ENCODE assay signal across 8 cellular contexts in genomic region chr1:88985033-88985432, GRCh38. TPM values are rescaled to one million over a fixed set of nuclear protein-coding genes. Genes with fewer than 3 reads are reported as not detected.
DNase-seq lines count a peak whose midpoint lies in the region; ATAC-seq and TF ChIP-seq lines count a peak whose summit lies in the region.

No MANE protein-coding gene starts in this region.

- peaks cover 27 to 50% (median 45%) of the 10 kb centered on the region in 3 experiments for H3K36me3 Mint-ChIP-seq in H9 (ENCODE audit: insufficient read depth in 1 of 3, low read depth in 3 of 3)

- no peaks in the 10 kb centered on the region for H3K27me3 ChIP-seq in H9 (ENCODE audit: insufficient read depth, low read length)
- H3K27me3 ChIP-seq in duodenal mucosa (ENCODE audit: control insufficient read depth in 1 of 2, insufficient read depth in 2 of 2, low read length in 2 of 2): no peaks in the 10 kb centered on the region
- no peaks in the 10 kb centered on the region for H3K27me3 ChIP-seq in mucosa of rectum (ENCODE audit: control insufficient read depth in 2 of 2, insufficient read depth in 2 of 2, low read length in 2 of 2)

- H3K4me1 ChIP-seq in H9 (ENCODE audit: insufficient read depth, low read length): no peaks in the 10 kb centered on the region; the same call in 1 of the 2 replicates
- peaks cover 9% of the 10 kb centered on the region for H3K4me1 ChIP-seq in OCI-LY7 (ENCODE audit: insufficient read depth, low read length, poor library complexity, severe bottlenecking)
- H3K4me1 ChIP-seq in duodenal mucosa (ENCODE audit: control insufficient read depth in 1 of 2, insufficient read depth in 2 of 2, low read length in 2 of 2): peaks cover 14 to 21% of the 10 kb centered on the region in 2 donors
- peaks cover 12 to 13% of the 10 kb centered on the region in 2 donors for H3K4me1 ChIP-seq in mucosa of rectum (ENCODE audit: control insufficient read depth in 2 of 2, insufficient read depth in 2 of 2, low read length in 2 of 2)

- TF ChIP-seq CTCF in H9 (conservative IDR thresholded peaks at IDR 0.05) (no peak), OCI-LY7 (conservative IDR thresholded peaks at IDR 0.05; ENCODE audit: low read length) (no peak)

- H2AFZ ChIP-seq in H9 (ENCODE audit: low read length) (no peak overlapping the region), OCI-LY7 (ENCODE audit: low read length) (no peak overlapping the region)

- H2BK20ac ChIP-seq in H9 (ENCODE audit: low read depth, low read length, poor library complexity, severe bottlenecking): no peak overlapping the region

- no peak overlapping the region for H3K18ac ChIP-seq in H9 (ENCODE audit: insufficient read length, low read depth, low read length)

- H3K4me3 ChIP-seq in OCI-LY7 (ENCODE audit: low read depth, low read length, poor library complexity, severe bottlenecking) (no peak overlapping the region), duodenal mucosa (ENCODE audit: low read depth in 1 of 2, low read length in 2 of 2) (no peak overlapping the region), mucosa of rectum (ENCODE audit: low read length in 2 of 2) (no peak overlapping the region)

- no peak overlapping the region for H3K56ac ChIP-seq in H9 (ENCODE audit: insufficient read length, low read depth, low read length)

- no peak for DNase-seq in H9
- no peak for DNase-seq in OCI-LY7 (ENCODE audit: low spot score)
- DNase-seq in NCI-H526 (lab: John Stamatoyannopoulos, UW): no peak

- H3K4me2 ChIP-seq in H9 (ENCODE audit: insufficient read depth, insufficient read length, low read length): no peak overlapping the region
- peak overlapping the region; percentile 8; the same call in 1 of the 2 replicates for H3K4me2 ChIP-seq in OCI-LY7 (ENCODE audit: low read length)

- H3K9ac ChIP-seq in H9 (ENCODE audit: extremely low read depth, insufficient read length, low read length): no peak overlapping the region
- no peak overlapping the region for H3K9ac ChIP-seq in duodenal mucosa (ENCODE audit: low read depth in 1 of 2, low read length in 2 of 2)
- peak overlapping the region in 1 of 2 donors; percentile 10 for H3K9ac ChIP-seq in mucosa of rectum (ENCODE audit: low read depth in 1 of 2, low read length in 2 of 2)

- H3K9me2 ChIP-seq in OCI-LY7 (ENCODE audit: insufficient read depth, low read length): no peaks in the 10 kb centered on the region

- H2AK5ac ChIP-seq in H9 (ENCODE audit: insufficient read length, low read length): no peak overlapping the region

- H3K79me2 ChIP-seq in H9 (ENCODE audit: insufficient read depth, low read length): peaks cover 22% of the 10 kb centered on the region; the same call in 1 of the 2 replicates
- peaks cover 62% of the 10 kb centered on the region for H3K79me2 ChIP-seq in OCI-LY7 (ENCODE audit: insufficient read depth, low read depth, low read length)

- CTCF ChIA-PET in OCI-LY7 (lab: Charles Lee; ENCODE audit: unreplicated experiment): interaction anchor here (0.5 kb wide), 1 partner anchor 326 kb away, joined by 3 read pairs; no protein-coding TSS in a partner anchor

- H3K23me2 ChIP-seq in H9 (ENCODE audit: insufficient read length, low read depth, low read length, poor library complexity, severe bottlenecking): no peaks in the 10 kb centered on the region

- no peak overlapping the region for H2BK120ac ChIP-seq in H9 (ENCODE audit: low read depth, low read length, poor library complexity, severe bottlenecking)

- no TSS peak for BruUV-seq in OCI-LY7 (replicated peaks; lab: Mats Ljungman, UMichigan)

- H3T11ph ChIP-seq in H9 (ENCODE audit: low read length): no peak overlapping the region

- no peaks in the 10 kb centered on the region for H3K9me3 ChIP-seq in H9 (ENCODE audit: control insufficient read depth, low read depth, low read length)
- H3K9me3 ChIP-seq in OCI-LY7 (ENCODE audit: low read length): no peaks in the 10 kb centered on the region
- H3K9me3 ChIP-seq in duodenal mucosa (ENCODE audit: control insufficient read depth in 1 of 2, low read length in 2 of 2): no peaks in the 10 kb centered on the region
- H3K9me3 ChIP-seq in mucosa of rectum (ENCODE audit: control insufficient read depth in 2 of 2, low read length in 2 of 2): no peaks in the 10 kb centered on the region

- intact Hi-C loops in OCI-LY7 (cut with micrococcal nuclease; ENCODE audit: unreplicated experiment): no loop called here

- H3K27ac Mint-ChIP-seq in H9: no peak overlapping the region; a peak in 1 of 7 replicates

- H3K79me1 ChIP-seq in H9 (ENCODE audit: insufficient read depth, low read depth, low read length, poor library complexity, severe bottlenecking): peaks cover 16% of the 10 kb centered on the region

- no peak overlapping the region for H3K4me3 Mint-ChIP-seq in H9

- H3K9me3 Mint-ChIP-seq in H9: no peaks in the 10 kb centered on the region

- H3K14ac ChIP-seq in H9 (ENCODE audit: insufficient read depth, low read length): no peak overlapping the region

- no peaks in the 10 kb centered on the region for H3K27me3 Mint-ChIP-seq in H9 (ENCODE audit: low read depth)

- no peak overlapping the region for H2BK15ac ChIP-seq in H9 (ENCODE audit: low read depth, low read length)

- no peak overlapping the region for H4K5ac ChIP-seq in H9 (ENCODE audit: insufficient read length, low read depth, low read length)

- POLR2A ChIA-PET in OCI-LY7 (lab: Charles Lee): no interaction called here

- H3K27ac ChIP-seq in H9 (ENCODE audit: insufficient read length, low read depth, low read length) (peak overlapping the region; percentile 33), OCI-LY7 (ENCODE audit: low read depth, low read length, poor library complexity, severe bottlenecking) (no peak overlapping the region), duodenal mucosa (ENCODE audit: low read depth, low read length) (peak overlapping the region; percentile 0), mucosa of rectum (ENCODE audit: low read depth in 2 of 2, low read length in 2 of 2) (peak overlapping the region; percentile 38 to 45)

- H3K23ac ChIP-seq in H9 (ENCODE audit: insufficient read length, low read depth, low read length): no peak overlapping the region

- no peak overlapping the region for H4K91ac ChIP-seq in H9 (ENCODE audit: insufficient read length, low read depth, low read length)

- H3K4me1 Mint-ChIP-seq in H9: peaks cover 3 to 23% of the 10 kb centered on the region in 2 experiments

- no peak overlapping the region for H2BK5ac ChIP-seq in H9 (ENCODE audit: insufficient read length, low read length)

- H3K4ac ChIP-seq in H9 (ENCODE audit: low read depth, low read length): no peak overlapping the region

- WGBS in H9 (ENCODE audit: extremely low coverage, insufficient read length, low lambda C conversion rate): no CpG with 5 or more reads among the region's 1 CpG

- H3K36me3 ChIP-seq in OCI-LY7 (ENCODE audit: insufficient read depth, low read length): peaks cover 77% of the 10 kb centered on the region
- peaks cover 7 to 16% of the 10 kb centered on the region in 2 donors for H3K36me3 ChIP-seq in duodenal mucosa (ENCODE audit: control insufficient read depth in 1 of 2, insufficient read depth in 2 of 2, low read length in 2 of 2)
- peaks cover 6 to 12% of the 10 kb centered on the region in 2 donors for H3K36me3 ChIP-seq in mucosa of rectum (ENCODE audit: control insufficient read depth in 2 of 2, insufficient read depth in 2 of 2, low read length in 2 of 2)

- no peak overlapping the region for H2BK12ac ChIP-seq in H9 (ENCODE audit: insufficient read length, low read depth, low read length)

- H4K8ac ChIP-seq in H9 (replicated peaks; ENCODE audit: insufficient read length, low read depth, low read length): no peak overlapping the region

- H4K20me1 ChIP-seq in H9 (ENCODE audit: control insufficient read depth, insufficient read depth, insufficient read length) (peaks cover 3% of the 10 kb centered on the region), OCI-LY7 (ENCODE audit: insufficient read depth, low read length) (0 out of 2 replicates have a peak, but pooled peaks cover 8% of the 10 kb centered on the region)

- ATAC-seq in GM21367 (IDR thresholded peaks at IDR 0.05; ENCODE audit: unreplicated experiment): no peak
- ATAC-seq in GM21619 (IDR thresholded peaks at IDR 0.05; ENCODE audit: unreplicated experiment): no peak
- ATAC-seq in GM21723 (IDR thresholded peaks at IDR 0.05; ENCODE audit: unreplicated experiment): no peak

RNA-seq across cellular contexts. Expression of gene KYAT3, which starts 7.4 kb away (rescaled TPM):
- total RNA-seq in H9 (2021) (53.3 and 56.1 TPM in 2 replicates), OCI-LY7 (2022) (24.1 and 26.3 TPM in 2 replicates)
- 5.9 and 7.5 TPM in 2 replicates for total RNA-seq in OCI-LY7 (2014; rRNA removed; shearing (Covaris generic))

RNA-seq across cellular contexts. Expression of gene RBMXL1, which starts 7.4 kb away (rescaled TPM):
- total RNA-seq in H9 (2021) (35.3 and 35.4 TPM in 2 replicates), OCI-LY7 (2022) (13.7 and 15.3 TPM in 2 replicates)
- 6.7 and 7.0 TPM in 2 replicates for total RNA-seq in OCI-LY7 (2014; rRNA removed; shearing (Covaris generic))

RNA-seq across cellular contexts. Expression of gene GBP3, which starts 37.6 kb away (rescaled TPM):
- total RNA-seq in H9 (2021) (not detected in 2 replicates), OCI-LY7 (2022) (0.17 and 0.49 TPM in 2 replicates)
- 0.25 and 0.28 TPM in 2 replicates for total RNA-seq in OCI-LY7 (2014; rRNA removed; shearing (Covaris generic))
